Comparison of ENCODE assay signal across 8 cellular contexts in genomic region chr15:86762874-86763273, GRCh38.
"Had no signal": no experiment of that assay in that cellular context is flagged by ENCODE, and none has a peak within 500 bp of the region (broad histone marks: within the 10 kb centered on the region; RNA-seq: fewer than 3 reads in every experiment).

No MANE protein-coding gene starts in this region.

- H3K4me3 ChIP-seq: GM12878 had no signal

- FAIRE-seq: G401.6, GM12878, GM12891, GM12892, GM18507, GM19239 had no signal

- DNase-seq: GDM1, GF-D8 had no signal

- ATAC-seq: GM12878 had no signal
